In genomic region chr16:73505178-73505968, GRCh38 we compare ENCODE assay signal across 27 cellular contexts.
"Had no signal": no experiment of that assay in that cellular context is flagged by ENCODE, and none has a peak within 500 bp of the region (broad histone marks: within the 10 kb centered on the region; RNA-seq: fewer than 3 reads in every experiment).

No MANE protein-coding gene starts in this region.

- H3K9me3 ChIP-seq: MG63 had no signal

- H3K4me3 ChIP-seq: MG63 had no signal

- H3K36me3 ChIP-seq: brain microvascular endothelial cell, MG63 had no signal

- H3K27me3 ChIP-seq: brain microvascular endothelial cell, MG63 had no signal

- ATAC-seq: activated T-helper 17 cell treated with anti-CD3 and anti-CD28 coated beads, Interleukin-2, amount 50 U/mL, for 72 hours; Panc1; T-helper 17 cell; WTC11 had no signal

- H3K27ac ChIP-seq: brain microvascular endothelial cell had no signal

- DNase-seq: activated CD4-positive, alpha-beta memory T cell treated with anti-CD3 and anti-CD28 coated beads for 36 hours; activated CD4-positive, alpha-beta T cell treated with anti-CD3 and anti-CD28 coated beads, Interleukin-2, amount 10 ng/mL, durations not matched to agents 24 days and 14 days; activated CD4-positive, CD25-positive, alpha-beta regulatory T cell treated with anti-CD3 and anti-CD28 coated beads, Interleukin-2, amount 50 U/mL, for 72 hours; activated CD8-positive, alpha-beta memory T cell treated with anti-CD3 and anti-CD28 coated beads for 24 hours; activated gamma-delta T cell; activated naive CD4-positive, alpha-beta T cell treated with anti-CD3 and anti-CD28 coated beads for 36 hours; activated T-cell treated with anti-CD3 and anti-CD28 coated beads for 4 hours; activated T-cell treated with anti-CD3 and anti-CD28 coated beads, Interleukin-2, amount 50 U/mL, for 48 hours; brain microvascular endothelial cell; MG63; MV-4-11; NCI-H1092 treated with DMSO at 0.1 percent for 48 hours; NCI-H1417 treated with DMSO at 0.1 percent for 48 hours; NCI-H1694; NCI-H2029; NCI-H2107; NCI-H2171 treated with DMSO at 0.1 percent for 48 hours; NCI-H510A treated with DMSO at 0.1 percent for 48 hours; NK-92 treated with Interleukin-12 subunit alpha and Interleukin-12 subunit beta, amount 100 ng/mL, for 24 hours; OCI-M1; RPMI8226; SHP77; T-helper 17 cell; T-helper 9 cell had no signal
